Comparison of ENCODE assay signal across 17 cellular contexts in the genomic region with DNA sequence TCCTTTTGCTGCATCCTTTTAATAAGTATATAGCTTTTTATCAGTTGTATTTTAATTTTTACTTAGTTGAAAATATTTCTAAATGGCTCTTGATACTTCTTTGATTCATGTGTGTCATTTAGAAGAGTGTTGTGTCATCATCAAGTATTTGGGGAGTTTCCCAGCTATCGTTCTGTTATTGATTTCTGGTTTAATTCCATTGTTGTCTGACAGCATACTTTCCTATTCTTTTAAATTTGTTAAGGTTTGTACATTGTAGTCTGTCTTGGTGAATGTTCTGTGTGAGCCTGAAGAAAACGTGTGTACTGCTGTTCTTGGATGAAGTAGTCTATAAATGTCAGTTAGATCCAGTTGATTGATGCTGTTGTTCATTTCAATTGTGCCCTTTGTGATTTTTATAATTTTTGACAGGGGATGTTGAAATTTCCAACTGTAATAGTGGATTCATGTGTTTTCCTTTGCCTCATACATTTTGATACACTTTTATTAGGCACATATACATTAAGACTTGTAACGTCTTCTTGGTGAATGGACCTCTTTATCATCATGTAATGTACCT. TPM values are rescaled to one million over a fixed set of nuclear protein-coding genes. Genes with fewer than 3 reads are reported as not detected.
DNase-seq lines count a peak whose midpoint lies in the region; ATAC-seq, FAIRE-seq and TF ChIP-seq lines count a peak whose summit lies in the region.
"Had no signal": no experiment of that assay in that cellular context is flagged by ENCODE, and none has a peak within 500 bp of the region (broad histone marks: within the 10 kb centered on the region; RNA-seq: fewer than 3 reads in every experiment).

No MANE protein-coding gene starts in this region.

- BruUV-seq in Calu3 (replicated peaks; lab: Mats Ljungman, UMichigan): no TSS peak

- no peaks in the 10 kb centered on the region for H3K27me3 ChIP-seq in small intestine (ENCODE audit: control insufficient read depth in 2 of 2, insufficient read depth in 2 of 2, low read length in 2 of 2)

- no peak overlapping the region for H3K27ac ChIP-seq in small intestine (ENCODE audit: low read depth in 1 of 2, low read length in 1 of 2)
- H3K27ac ChIP-seq: C4-2B, PC-9 had no signal

- FAIRE-seq in small intestine (lab: Jason Lieb, UNC): peak; percentile 72
- FAIRE-seq: GM12892, H1 had no signal

- WGBS in small intestine, 3 donors: 68 to 74% (median 68%) methylated on average over 3 of the region's 3 CpGs

- peaks cover 47% of the 10 kb centered on the region for H3K36me3 Mint-ChIP-seq in activated CD4-positive, alpha-beta T cell treated with anti-CD3 and anti-CD28 coated beads for 36 hours (ENCODE audit: low read depth)
- H3K36me3 Mint-ChIP-seq in Calu3 (ENCODE audit: insufficient read depth, unreplicated experiment) (peaks cover 23% of the 10 kb centered on the region), glutamatergic neuron (ENCODE audit: unreplicated experiment) (peaks cover 17% of the 10 kb centered on the region)
- H3K36me3 Mint-ChIP-seq in activated naive CD8-positive, alpha-beta T cell treated with anti-CD3 and anti-CD28 coated beads for 36 hours: peaks cover 57% of the 10 kb centered on the region

- peaks cover 4 to 6% of the 10 kb centered on the region in 2 donors for H3K36me3 ChIP-seq in small intestine (ENCODE audit: control insufficient read depth in 2 of 2, insufficient read depth in 2 of 2, low read length in 2 of 2)

- no peak overlapping the region for H3K4me3 Mint-ChIP-seq in activated CD4-positive, alpha-beta T cell treated with anti-CD3 and anti-CD28 coated beads for 36 hours
- H3K4me3 Mint-ChIP-seq in Calu3 (ENCODE audit: low read depth, unreplicated experiment) (no peak overlapping the region), glutamatergic neuron (ENCODE audit: unreplicated experiment) (no peak overlapping the region)
- no peak overlapping the region for H3K4me3 Mint-ChIP-seq in activated naive CD8-positive, alpha-beta T cell treated with anti-CD3 and anti-CD28 coated beads for 36 hours

- ATAC-seq in activated CD4-positive, alpha-beta T cell treated with anti-CD3 and anti-CD28 coated beads for 36 hours: peak; percentile 42

- DNase-seq in activated CD4-positive, alpha-beta T cell treated with anti-CD3 and anti-CD28 coated beads for 36 hours: no peak
- no peak for DNase-seq in activated CD4-positive, alpha-beta T cell treated with anti-CD3 and anti-CD28 coated beads, Interleukin-2, amount 50 U/mL, for 4 hours
- DNase-seq in Calu3 (no peak), small intestine (no peak), SKM-1 treated with dmso at 0.1 percent for 144 hours (lab: John Stamatoyannopoulos, UW; ENCODE audit: unreplicated experiment) (no peak), glutamatergic neuron (no peak)
- DNase-seq in activated naive CD8-positive, alpha-beta T cell treated with anti-CD3 and anti-CD28 coated beads for 36 hours: no peak
- no peak for DNase-seq in stimulated activated CD4-positive, alpha-beta T cell treated with anti-CD3 and anti-CD28 coated beads, Interleukin-2, amount 100 ng/mL, for 24 hours
- DNase-seq: KG1, NCI-H1436 treated with DMSO at 0.1 percent for 48 hours, NCI-H2029 treated with DMSO at 0.1 percent for 48 hours, NCI-H510A, NCI-H774, PC-9 had no signal

- intact Hi-C loops in activated CD4-positive, alpha-beta T cell treated with anti-CD3 and anti-CD28 coated beads for 36 hours (cut with DNase I, micrococcal nuclease): no loop called here
- intact Hi-C loops in Calu3 (cut with micrococcal nuclease; ENCODE audit: unreplicated experiment): no loop called here

- peaks cover 20% of the 10 kb centered on the region for H3K4me1 Mint-ChIP-seq in activated CD4-positive, alpha-beta T cell treated with anti-CD3 and anti-CD28 coated beads for 36 hours
- peaks cover 35% of the 10 kb centered on the region for H3K4me1 Mint-ChIP-seq in Calu3 (ENCODE audit: low read depth, unreplicated experiment)
- H3K4me1 Mint-ChIP-seq in activated naive CD8-positive, alpha-beta T cell treated with anti-CD3 and anti-CD28 coated beads for 36 hours: peaks cover 9% of the 10 kb centered on the region
- H3K4me1 Mint-ChIP-seq in glutamatergic neuron (ENCODE audit: low read depth, unreplicated experiment): peaks cover 5% of the 10 kb centered on the region

- H3K9me3 Mint-ChIP-seq in activated CD4-positive, alpha-beta T cell treated with anti-CD3 and anti-CD28 coated beads for 36 hours (ENCODE audit: low read depth): peaks cover 2% of the 10 kb centered on the region
- no peaks in the 10 kb centered on the region for H3K9me3 Mint-ChIP-seq in Calu3 (ENCODE audit: low read depth, unreplicated experiment)
- peaks cover 5% of the 10 kb centered on the region for H3K9me3 Mint-ChIP-seq in activated naive CD8-positive, alpha-beta T cell treated with anti-CD3 and anti-CD28 coated beads for 36 hours
- H3K9me3 Mint-ChIP-seq in glutamatergic neuron (ENCODE audit: unreplicated experiment): peaks cover 2% of the 10 kb centered on the region

- POLR2A ChIA-PET in activated CD4-positive, alpha-beta T cell treated with anti-CD3 and anti-CD28 coated beads for 36 hours (lab: Charles Lee): no interaction called here

- no peaks in the 10 kb centered on the region for H3K4me1 ChIP-seq in small intestine (ENCODE audit: control insufficient read depth in 2 of 2, insufficient read depth in 1 of 2, low read depth in 1 of 2, low read length in 1 of 2)

- CTCF ChIA-PET in activated CD4-positive, alpha-beta T cell treated with anti-CD3 and anti-CD28 coated beads for 36 hours (lab: Charles Lee): no interaction called here
- CTCF ChIA-PET in Calu3 (lab: Charles Lee): no interaction called here

- peak overlapping the region; percentile 68 for H3K27ac Mint-ChIP-seq in activated CD4-positive, alpha-beta T cell treated with anti-CD3 and anti-CD28 coated beads for 36 hours
- H3K27ac Mint-ChIP-seq in Calu3 (ENCODE audit: unreplicated experiment) (peak overlapping the region; percentile 46), glutamatergic neuron (ENCODE audit: unreplicated experiment) (no peak overlapping the region)
- peak overlapping the region; percentile 4 for H3K27ac Mint-ChIP-seq in activated naive CD8-positive, alpha-beta T cell treated with anti-CD3 and anti-CD28 coated beads for 36 hours

- H3K4me3 ChIP-seq in small intestine (ENCODE audit: low read depth in 1 of 2, low read length in 2 of 2): no peak overlapping the region
- H3K4me3 ChIP-seq: PC-9 had no signal

- H3K9me3 ChIP-seq in small intestine (ENCODE audit: control insufficient read depth, low read depth): no peaks in the 10 kb centered on the region

- H3K27me3 Mint-ChIP-seq in activated CD4-positive, alpha-beta T cell treated with anti-CD3 and anti-CD28 coated beads for 36 hours: no peaks in the 10 kb centered on the region
- H3K27me3 Mint-ChIP-seq in Calu3 (ENCODE audit: unreplicated experiment) (no peaks in the 10 kb centered on the region), glutamatergic neuron (ENCODE audit: unreplicated experiment) (peaks cover 2% of the 10 kb centered on the region)
- no peaks in the 10 kb centered on the region for H3K27me3 Mint-ChIP-seq in activated naive CD8-positive, alpha-beta T cell treated with anti-CD3 and anti-CD28 coated beads for 36 hours

- TF ChIP-seq CTCF in Calu3 (IDR thresholded peaks at IDR 0.05; ENCODE audit: unreplicated experiment): no peak
- TF ChIP-seq CTCF in glutamatergic neuron (IDR thresholded peaks at IDR 0.05; ENCODE audit: partially characterized antibody, unreplicated experiment): no peak

RNA-seq across cellular contexts. Expression of a gene that starts 24.8 kb away (rescaled TPM):
- 10 to 100 TPM; 26.4 to 26.5 TPM for total RNA-seq in activated CD4-positive, alpha-beta T cell treated with anti-CD3 and anti-CD28 coated beads for 36 hours
- total RNA-seq in Calu3 (2022): 52.0 and 67.3 TPM in 2 replicates
- 10 to 100 TPM; 24.2 to 24.7 TPM for total RNA-seq in activated naive CD8-positive, alpha-beta T cell treated with anti-CD3 and anti-CD28 coated beads for 36 hours
- 10 to 100 TPM; 19.2 to 26.5 (median 20.8) TPM for polyA plus RNA-seq in small intestine
- total RNA-seq in glutamatergic neuron (ENCODE audit: unreplicated experiment): 52.8 TPM

RNA-seq across cellular contexts. Expression of a gene that starts 25.6 kb away (rescaled TPM):
- total RNA-seq in activated CD4-positive, alpha-beta T cell treated with anti-CD3 and anti-CD28 coated beads for 36 hours: 10 to 100 TPM; 54.5 to 56.7 TPM
- total RNA-seq in Calu3 (2022) (86.7 and 133 TPM in 2 replicates), glutamatergic neuron (ENCODE audit: unreplicated experiment) (450 TPM)
- 10 to 100 TPM; 44.3 to 47.4 TPM for total RNA-seq in activated naive CD8-positive, alpha-beta T cell treated with anti-CD3 and anti-CD28 coated beads for 36 hours
- 1 to 10 TPM; 1.1 to 6.5 (median 3.0) TPM for polyA plus RNA-seq in small intestine
